Comparison of ENCODE assay signal across 13 cellular contexts in the genomic region with DNA sequence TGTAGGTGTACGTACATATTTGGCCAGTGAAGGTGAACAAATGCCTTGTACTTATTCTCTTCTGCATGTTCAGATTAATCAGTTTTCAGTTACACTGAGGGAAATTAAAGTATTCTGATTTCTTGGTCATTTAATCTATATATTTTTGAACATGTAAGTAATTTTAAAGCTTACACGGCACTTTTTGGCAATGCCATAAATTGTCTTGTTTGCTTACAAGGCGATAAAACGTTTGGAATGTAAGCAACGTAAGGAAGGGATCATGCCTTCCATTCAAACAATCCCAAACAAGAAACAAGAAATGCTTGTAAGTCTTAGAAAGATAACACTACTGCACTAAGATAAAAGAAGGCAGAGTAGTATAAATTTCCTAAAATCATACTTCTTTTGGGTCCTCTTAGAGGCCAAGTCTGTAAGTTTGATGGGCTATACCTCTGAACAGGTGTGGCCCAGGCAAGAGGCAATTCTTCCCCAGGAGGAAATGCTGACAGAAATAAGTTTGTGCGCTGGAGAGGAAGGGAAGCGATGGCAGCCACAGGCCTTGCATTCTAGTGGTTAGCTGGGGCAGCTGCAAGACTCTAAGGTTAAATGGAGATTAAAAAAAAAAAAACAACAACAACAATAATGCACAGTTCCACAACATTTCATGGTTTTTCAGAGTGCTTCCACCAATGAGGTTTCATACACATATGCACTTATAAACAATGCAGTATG.
DNase-seq lines count a peak whose midpoint lies in the region; ATAC-seq and TF ChIP-seq lines count a peak whose summit lies in the region.
"Had no signal": no experiment of that assay in that cellular context is flagged by ENCODE, and none has a peak within 500 bp of the region (broad histone marks: within the 10 kb centered on the region; RNA-seq: fewer than 3 reads in every experiment).

No MANE protein-coding gene starts in this region.

- H3K9me3 Mint-ChIP-seq in progenitor cell of endocrine pancreas (ENCODE audit: low read depth) = no peaks in the 10 kb centered on the region
- H3K9me3 Mint-ChIP-seq: CD8-positive, alpha-beta memory T cell had no signal

- no peak overlapping the region for H2BK5ac ChIP-seq in IMR-90 (ENCODE audit: low read depth, low read length, poor library complexity, severe bottlenecking)

- in situ Hi-C loops in IMR-90 (cut with MboI; ENCODE audit: low sequenced_read_pairs) = no loop called here

- H3K36me3 ChIP-seq in IMR-90 (ENCODE audit: control insufficient read depth, insufficient read depth, low read length) (peaks cover 31% of the 10 kb centered on the region), MM.1S (replicated peaks; ENCODE audit: insufficient read depth, low read length) (peaks cover 9% of the 10 kb centered on the region; the same call in 1 of the 2 replicates)

- no peak overlapping the region for H2BK120ac ChIP-seq in IMR-90 (ENCODE audit: low read depth, low read length)

- no peak overlapping the region for H4K5ac ChIP-seq in IMR-90 (ENCODE audit: low read depth, low read length)

- no peaks in the 10 kb centered on the region for H3K27me3 Mint-ChIP-seq in progenitor cell of endocrine pancreas

- H2AK9ac ChIP-seq in IMR-90 (replicated peaks; ENCODE audit: low read depth, low read length, poor library complexity) = no peak overlapping the region

- H3K4me2 ChIP-seq in IMR-90 (ENCODE audit: low read depth, low read length) (no peak overlapping the region), MM.1S (ENCODE audit: low read depth, low read length) (no peak overlapping the region)

- H3K79me1 ChIP-seq in IMR-90 (ENCODE audit: low read depth in 1 of 2, low read length in 2 of 2) = peaks cover 7 to 9% of the 10 kb centered on the region in 2 experiments

- peak overlapping the region; percentile 30 for H3K27ac Mint-ChIP-seq in progenitor cell of endocrine pancreas
- H3K27ac Mint-ChIP-seq: CD8-positive, alpha-beta memory T cell had no signal

- CTCF ChIA-PET in IMR-90 (lab: Yijun Ruan, JAX) = no interaction called here

- no peak for TF ChIP-seq RAD21 in IMR-90 (IDR thresholded peaks at IDR 0.05; ENCODE audit: low read length)

- no peaks in the 10 kb centered on the region for H4K20me1 ChIP-seq in IMR-90 (ENCODE audit: insufficient read depth, low read length)
- H4K20me1 ChIP-seq in MM.1S (ENCODE audit: insufficient read depth, low read length) = no peaks in the 10 kb centered on the region

- H3K4me3 Mint-ChIP-seq in progenitor cell of endocrine pancreas (ENCODE audit: low read depth) = no peak overlapping the region
- H3K4me3 Mint-ChIP-seq: CD8-positive, alpha-beta memory T cell had no signal

- no peak overlapping the region for H2BK20ac ChIP-seq in IMR-90 (ENCODE audit: low read depth, low read length)

- WGBS in IMR-90 (ENCODE audit: extremely low coverage in 2 of 2, insufficient read length in 1 of 2), 2 experiments = no CpG with 5 or more reads among the region's 7 CpGs

- H3K27me3 ChIP-seq in IMR-90 (ENCODE audit: control insufficient read depth, insufficient read depth, low read length) (no peaks in the 10 kb centered on the region), MM.1S (replicated peaks; ENCODE audit: insufficient read depth, low read length) (no peaks in the 10 kb centered on the region)

- no peak overlapping the region for H3K9ac ChIP-seq in IMR-90 (ENCODE audit: low read depth, low read length)
- no peak overlapping the region for H3K9ac ChIP-seq in MM.1S (ENCODE audit: low read length)
- H3K9ac ChIP-seq: GM23248 had no signal

- H3K4me1 Mint-ChIP-seq in progenitor cell of endocrine pancreas (ENCODE audit: low read depth) = no peaks in the 10 kb centered on the region

- POLR2A ChIA-PET in IMR-90 (lab: Charles Lee; ENCODE audit: unreplicated experiment) = no interaction called here

- ATAC-seq in IMR-90 (ENCODE audit: low read depth) (no peak), HG02840 (IDR thresholded peaks at IDR 0.05; ENCODE audit: low FRiP score, unreplicated experiment) (no peak)
- ATAC-seq: HCT116 had no signal

- H3K27ac ChIP-seq in IMR-90 (ENCODE audit: insufficient read depth, low read length) (no peak overlapping the region), MM.1S (ENCODE audit: low read length) (no peak overlapping the region)
- H3K27ac ChIP-seq: GM23248, HL-60 had no signal

- H4K91ac ChIP-seq in IMR-90 (ENCODE audit: insufficient read depth, low read depth, low read length) = no peak overlapping the region

- H2AK5ac ChIP-seq in IMR-90 (ENCODE audit: low read depth, low read length) = no peak overlapping the region

- intact Hi-C loops in IMR-90 (cut with micrococcal nuclease) = no loop called here

- peaks cover 3% of the 10 kb centered on the region for H3K4me1 ChIP-seq in IMR-90 (ENCODE audit: control insufficient read depth, insufficient read depth, low read length)
- H3K4me1 ChIP-seq in MM.1S (ENCODE audit: low read length) = peaks cover 27% of the 10 kb centered on the region
- H3K4me1 ChIP-seq: Caco-2 had no signal

- no TSS peak for BruUV-seq in IMR-90 (replicated peaks; lab: Mats Ljungman, UMichigan)

- H3K4me3 ChIP-seq in IMR-90 (ENCODE audit: insufficient read depth, low read depth, low read length) (no peak overlapping the region), MM.1S (ENCODE audit: low read length) (no peak overlapping the region)
- H3K4me3 ChIP-seq: GM23248 had no signal

- DNase-seq in IMR-90 (no peak), MM.1S (peak; percentile 21), foreskin melanocyte (peak; percentile 7), progenitor cell of endocrine pancreas (ENCODE audit: low spot score, unreplicated experiment) (no peak), GF-D8 (lab: John Stamatoyannopoulos, UW) (no peak), midbrain (lab: John Stamatoyannopoulos, UW) (no peak)
- DNase-seq: Caco-2; CD8-positive, alpha-beta memory T cell; DMS53; GM23248 had no signal

- no peak overlapping the region for H2AFZ ChIP-seq in IMR-90 (replicated peaks; ENCODE audit: low read length, poor library complexity)
- no peak overlapping the region for H2AFZ ChIP-seq in MM.1S (ENCODE audit: low read length)
- H2AFZ ChIP-seq: GM23248 had no signal

- no peak overlapping the region for H3K4ac ChIP-seq in IMR-90 (ENCODE audit: low read depth, low read length)

- no peak for TF ChIP-seq POLR2A in IMR-90 (IDR thresholded peaks at IDR 0.05; ENCODE audit: low read depth, low read length)

- no peaks in the 10 kb centered on the region for H3K9me2 ChIP-seq in MM.1S (replicated peaks; ENCODE audit: insufficient read depth, low read length)

- H3K18ac ChIP-seq in IMR-90 (ENCODE audit: low read depth, low read length) = no peak overlapping the region

- no peak overlapping the region for H3K56ac ChIP-seq in IMR-90 (ENCODE audit: extremely low read depth, insufficient read depth, low read length)

- peaks cover 26% of the 10 kb centered on the region for H3K36me3 Mint-ChIP-seq in progenitor cell of endocrine pancreas (ENCODE audit: insufficient read depth)
- H3K36me3 Mint-ChIP-seq: CD8-positive, alpha-beta memory T cell had no signal

- H2BK15ac ChIP-seq in IMR-90 (ENCODE audit: low read depth, low read length) = no peak overlapping the region

- peaks cover 6% of the 10 kb centered on the region; the same call in 1 of the 2 replicates for H3K9me1 ChIP-seq in IMR-90 (ENCODE audit: insufficient read depth, low read length)

- peaks cover 12% of the 10 kb centered on the region; the same call in 1 of the 2 replicates for H3F3A ChIP-seq in MM.1S (ENCODE audit: insufficient read depth, low read length)

- H3K9me3 ChIP-seq in IMR-90 (ENCODE audit: control insufficient read depth, insufficient read depth, low read length) (no peaks in the 10 kb centered on the region), MM.1S (replicated peaks; ENCODE audit: insufficient read depth, low read length) (no peaks in the 10 kb centered on the region)
- H3K9me3 ChIP-seq: Caco-2 had no signal

- no peak overlapping the region for H4K8ac ChIP-seq in IMR-90 (ENCODE audit: low read depth in 2 of 2, low read length in 2 of 2)

- H3K79me2 ChIP-seq in MM.1S (ENCODE audit: low read length) = no peaks in the 10 kb centered on the region

- no peak overlapping the region for H3K14ac ChIP-seq in IMR-90 (replicated peaks; ENCODE audit: low read depth, low read length)

- H3K23ac ChIP-seq in IMR-90 (ENCODE audit: low read depth, low read length) = no peak overlapping the region

- TF ChIP-seq CTCF in IMR-90 (conservative IDR thresholded peaks at IDR 0.05; ENCODE audit: low read depth, low read length) (no peak), MM.1S (IDR thresholded peaks at IDR 0.05; ENCODE audit: low read length) (no peak), progenitor cell of endocrine pancreas (IDR thresholded peaks at IDR 0.05; ENCODE audit: unreplicated experiment) (no peak)

- dilution Hi-C loops in IMR-90 (cut with HindIII; ENCODE audit: low sequenced_read_pairs, unreplicated experiment) = no loop called here

TF ChIP-seq in IMR-90, 13 proteins besides CTCF, POLR2A, EP300 and RAD21:
- no peak for TF ChIP-seq RFX5 (IDR thresholded peaks at IDR 0.05; ENCODE audit: low read depth, low read length)
- no peak for TF ChIP-seq MAZ (IDR thresholded peaks at IDR 0.05; ENCODE audit: borderline replicate concordance, low read depth, low read length)
- no peak for TF ChIP-seq CHD1 (IDR thresholded peaks at IDR 0.05; ENCODE audit: low read depth, low read length)
- no peak for TF ChIP-seq ELK1 (IDR thresholded peaks at IDR 0.05; ENCODE audit: borderline replicate concordance, low read depth, low read length)
- peak; percentile 83 for TF ChIP-seq MAFK (IDR thresholded peaks at IDR 0.05; ENCODE audit: low read depth, low read length)
- no peak for TF ChIP-seq RCOR1 (IDR thresholded peaks at IDR 0.05; ENCODE audit: insufficient replicate concordance, low read length)
- TF ChIP-seq NFE2L2 (IDR thresholded peaks at IDR 0.05; ENCODE audit: low read depth, low read length) = no peak

Comparison
In these comparisons a context has a peak if more than half of its experiments do, and no peak if none do; other contexts are left out.
1. DNase-seq: peak in MM.1S (single experiment) and foreskin melanocyte (single experiment); none in IMR-90 (single experiment), progenitor cell of endocrine pancreas (single experiment), GF-D8 (single experiment) and midbrain (single experiment).